Comparison of ENCODE assay signal across 21 cellular contexts in the genomic region with DNA sequence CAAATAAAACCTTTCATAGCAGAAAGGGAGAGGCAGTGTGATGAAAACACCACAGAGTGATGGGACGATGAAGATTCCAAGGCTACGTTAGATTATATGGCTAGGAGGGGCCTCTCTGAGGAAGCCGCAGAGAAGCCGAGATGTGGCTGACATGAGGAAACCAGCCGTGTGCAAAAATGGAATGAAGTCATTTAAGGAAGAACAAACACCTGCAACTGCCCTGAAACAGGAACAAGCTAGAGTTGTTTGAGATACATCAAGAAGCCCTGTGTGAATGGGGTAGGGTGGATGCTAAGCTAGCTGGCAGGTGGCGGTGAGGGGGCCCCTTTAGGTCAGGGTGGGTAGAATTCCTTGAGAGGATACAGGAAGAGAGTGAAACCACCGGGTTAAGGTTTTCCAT.
DNase-seq lines count a peak whose midpoint lies in the region; ATAC-seq, FAIRE-seq and TF ChIP-seq lines count a peak whose summit lies in the region.
"Had no signal": no experiment of that assay in that cellular context is flagged by ENCODE, and none has a peak within 500 bp of the region (broad histone marks: within the 10 kb centered on the region; RNA-seq: fewer than 3 reads in every experiment).

No MANE protein-coding gene starts in this region.

- POLR2A ChIA-PET in activated B cell treated with CpG ODN at 0.5 μM for 24 hours (lab: Charles Lee): interaction anchor here (0.9 to 1.8 kb wide), 4 partner anchors 9 to 130 kb away, joined by 3 to 10 read pairs (median 4); a partner anchor contains a TSS
- POLR2A ChIA-PET in HepG2 (lab: Yijun Ruan, JAX): no interaction called here

- intact Hi-C loops in activated naive CD4-positive, alpha-beta T cell treated with anti-CD3 and anti-CD28 coated beads for 36 hours (cut with micrococcal nuclease): loop anchor here (2.0 kb wide), 1 partner anchor 25 kb away; no protein-coding TSS in a partner anchor
- intact Hi-C loops in activated B cell treated with CpG ODN at 0.5 μM for 24 hours (cut with micrococcal nuclease) (loop anchor here (5.0 to 10.0 kb wide), 2 partner anchors 99 to 127 kb away; no protein-coding TSS in a partner anchor), HepG2 (cut with micrococcal nuclease; ENCODE audit: unreplicated experiment) (no loop called here)

- TF ChIP-seq POLR2A in HepG2 (IDR thresholded peaks at IDR 0.05; ENCODE audit: insufficient read depth in 1 of 2, low read depth in 2 of 2, low read length in 2 of 2): no peak

- no TSS peak for BruUV-seq in HepG2 (replicated peaks; lab: Mats Ljungman, UMichigan)

- peak overlapping the region; percentile 56 for H3K27ac ChIP-seq in thymus (ENCODE audit: low read depth)
- no peak overlapping the region for H3K27ac ChIP-seq in HepG2 (ENCODE audit: extremely low read length, insufficient read depth, low read length)
- H3K27ac ChIP-seq: colonic mucosa, parathyroid adenoma, skin epidermis had no signal

- no peaks in the 10 kb centered on the region for H3K36me3 Mint-ChIP-seq in activated naive CD4-positive, alpha-beta T cell treated with anti-CD3 and anti-CD28 coated beads for 36 hours (ENCODE audit: low read depth)
- peaks cover 0 to 16% of the 10 kb centered on the region in 2 donors for H3K36me3 Mint-ChIP-seq in activated naive CD4-positive, alpha-beta T cell treated with anti-CD3 and anti-CD28 coated beads, Interleukin-2, amount 50 U/mL, for 72 hours
- no peaks in the 10 kb centered on the region for H3K36me3 Mint-ChIP-seq in activated B cell treated with CpG ODN at 0.5 μM for 24 hours (ENCODE audit: low read depth)
- H3K36me3 Mint-ChIP-seq: T-cell had no signal

- H3K27me3 Mint-ChIP-seq in activated naive CD4-positive, alpha-beta T cell treated with anti-CD3 and anti-CD28 coated beads for 36 hours (ENCODE audit: low read depth): peaks cover 5% of the 10 kb centered on the region
- H3K27me3 Mint-ChIP-seq in activated B cell treated with CpG ODN at 0.5 μM for 24 hours: no peaks in the 10 kb centered on the region

- H3K27ac Mint-ChIP-seq in activated naive CD4-positive, alpha-beta T cell treated with anti-CD3 and anti-CD28 coated beads for 36 hours: no peak overlapping the region
- peak overlapping the region in 1 of 2 donors; percentile 3 for H3K27ac Mint-ChIP-seq in activated naive CD4-positive, alpha-beta T cell treated with anti-CD3 and anti-CD28 coated beads, Interleukin-2, amount 50 U/mL, for 72 hours
- peak overlapping the region; percentile 69 for H3K27ac Mint-ChIP-seq in activated B cell treated with CpG ODN at 0.5 μM for 24 hours
- H3K27ac Mint-ChIP-seq: activated T-helper 1 cell treated with anti-CD3 and anti-CD28 coated beads, Interleukin-12 subunit alpha, Interleukin-12 subunit beta, Interleukin-2, Interleukin-4 antibody, amounts not matched to agents 30 ng/mL and 10 ng/mL and 1 ng/mL, durations not matched to agents 14 hours and 24 hours and 36 hours; stimulated activated naive CD8-positive, alpha-beta T cell treated with anti-CD3 and anti-CD28 coated beads, Interleukin-15, Interleukin-2, amounts not matched to agents 100 ng/mL and 50 ng/mL, for 24 hours; T-cell had no signal

- no peak overlapping the region for H3K4me3 Mint-ChIP-seq in activated naive CD4-positive, alpha-beta T cell treated with anti-CD3 and anti-CD28 coated beads for 36 hours
- peak overlapping the region; percentile 53 for H3K4me3 Mint-ChIP-seq in activated B cell treated with CpG ODN at 0.5 μM for 24 hours
- H3K4me3 Mint-ChIP-seq: activated T-helper 1 cell treated with anti-CD3 and anti-CD28 coated beads, Interleukin-12 subunit alpha, Interleukin-12 subunit beta, Interleukin-2, Interleukin-4 antibody, amounts not matched to agents 30 ng/mL and 10 ng/mL and 1 ng/mL, durations not matched to agents 14 hours and 24 hours and 36 hours; stimulated activated naive CD8-positive, alpha-beta T cell treated with anti-CD3 and anti-CD28 coated beads, Interleukin-15, Interleukin-2, amounts not matched to agents 100 ng/mL and 50 ng/mL, for 24 hours; T-cell had no signal

- in situ Hi-C loops in KBM-7 (cut with MboI; ENCODE audit: low pct_unique_long_range_greater_than_20kb, low sequenced_read_pairs) (no loop called here), HepG2 (cut with HindIII; ENCODE audit: extremely low pct_ligation_motif_present, low pct_unique_long_range_greater_than_20kb) (no loop called here)

- H3K27me3 ChIP-seq in thymus (ENCODE audit: control insufficient read depth, insufficient read depth) (no peaks in the 10 kb centered on the region), HepG2 (ENCODE audit: control insufficient read depth in 1 of 2, insufficient read depth in 2 of 2, low read length in 2 of 2) (peaks cover 0 to 28% of the 10 kb centered on the region in 2 experiments; a peak in 3 of 5 replicates)
- H3K27me3 ChIP-seq: colonic mucosa had no signal

- no peak overlapping the region for H3K4me3 ChIP-seq in thymus (ENCODE audit: low read length)
- no peak overlapping the region for H3K4me3 ChIP-seq in HepG2 (replicated peaks in 1 of 3; ENCODE audit: insufficient read depth in 1 of 3, low read depth in 2 of 3, low read length in 3 of 3)
- H3K4me3 ChIP-seq: colonic mucosa, skin epidermis had no signal

- TF ChIP-seq EP300 in HepG2 (IDR thresholded peaks at IDR 0.05; ENCODE audit: low read depth in 2 of 2, low read length in 2 of 2) (no peak), HepG2 (CRISPR knock-in tag; IDR thresholded peaks at IDR 0.05; ENCODE audit: borderline replicate concordance) (no peak)

- TF ChIP-seq CTCF in activated B cell treated with CpG ODN at 0.5 μM for 24 hours (IDR thresholded peaks at IDR 0.05) (no peak), HepG2 (CRISPR knock-in tag; IDR thresholded peaks at IDR 0.05) (no peak)

- CTCF ChIA-PET in activated naive CD4-positive, alpha-beta T cell treated with anti-CD3 and anti-CD28 coated beads for 36 hours (lab: Charles Lee): no interaction called here
- CTCF ChIA-PET in activated B cell treated with CpG ODN at 0.5 μM for 24 hours (lab: Charles Lee) (no interaction called here), HepG2 (lab: Yijun Ruan, JAX; ENCODE audit: low intra/inter-chr PET ratio, low total read pairs) (no interaction called here)

- WGBS in thymus: 5% methylated on average over 7 of the region's 7 CpGs
- 36% methylated on average over 7 of the region's 7 CpGs for WGBS in HepG2 (ENCODE audit: low lambda C conversion rate)

- no peak for ATAC-seq in activated naive CD4-positive, alpha-beta T cell treated with anti-CD3 and anti-CD28 coated beads, Interleukin-2, amount 50 U/mL, for 72 hours
- peak; percentile 84 for ATAC-seq in activated B cell treated with CpG ODN at 0.5 μM for 24 hours (ENCODE audit: low read depth)
- ATAC-seq in HepG2: no peak
- ATAC-seq in GM18520 (IDR thresholded peaks at IDR 0.05; ENCODE audit: unreplicated experiment): no peak
- ATAC-seq: Panc1 had no signal

- H4K20me1 ChIP-seq in HepG2 (ENCODE audit: insufficient read depth, low read length): no peaks in the 10 kb centered on the region

- no peaks in the 10 kb centered on the region for H3K9me3 ChIP-seq in thymus (ENCODE audit: control insufficient read depth)
- no peaks in the 10 kb centered on the region for H3K9me3 ChIP-seq in HepG2 (ENCODE audit: low read length)
- H3K9me3 ChIP-seq: colonic mucosa had no signal

- DNase-seq in activated naive CD4-positive, alpha-beta T cell treated with anti-CD3 and anti-CD28 coated beads for 36 hours: peak; percentile 12
- DNase-seq in activated naive CD4-positive, alpha-beta T cell treated with anti-CD3 and anti-CD28 coated beads, Interleukin-2, amount 50 U/mL, for 72 hours (ENCODE audit: low spot score in 2 of 2): no peak
- DNase-seq in KBM-7: peak; percentile 44
- DNase-seq in activated B cell treated with CpG ODN at 0.5 μM for 24 hours: no peak
- no peak for DNase-seq in HepG2 (ENCODE audit: low spot score)
- no peak for DNase-seq in NCI-H226
- DNase-seq: activated CD4-positive, alpha-beta T cell treated with anti-CD3 and anti-CD28 coated beads, Interleukin-2, amount 50 U/mL, for 1 hour; colonic mucosa; glutamatergic neuron; NCI-H1105 treated with DMSO at 0.1 percent for 48 hours had no signal

- no peak overlapping the region for H3K9ac ChIP-seq in HepG2 (ENCODE audit: insufficient read depth, low read depth, low read length)
- H3K9ac ChIP-seq: parathyroid adenoma had no signal

- no peaks in the 10 kb centered on the region for H3K79me2 ChIP-seq in HepG2 (ENCODE audit: insufficient read depth, low read length)
- H3K79me2 ChIP-seq: parathyroid adenoma had no signal

- no peak overlapping the region for H2AFZ ChIP-seq in HepG2 (ENCODE audit: low read length)
- H2AFZ ChIP-seq: parathyroid adenoma had no signal

- no peaks in the 10 kb centered on the region for H3K9me3 Mint-ChIP-seq in activated naive CD4-positive, alpha-beta T cell treated with anti-CD3 and anti-CD28 coated beads for 36 hours
- H3K9me3 Mint-ChIP-seq in activated naive CD4-positive, alpha-beta T cell treated with anti-CD3 and anti-CD28 coated beads, Interleukin-2, amount 50 U/mL, for 72 hours: peaks cover 0 to 12% of the 10 kb centered on the region in 2 donors
- H3K9me3 Mint-ChIP-seq in activated B cell treated with CpG ODN at 0.5 μM for 24 hours: no peaks in the 10 kb centered on the region
- H3K9me3 Mint-ChIP-seq: activated T-helper 1 cell treated with anti-CD3 and anti-CD28 coated beads, Interleukin-12 subunit alpha, Interleukin-12 subunit beta, Interleukin-2, Interleukin-4 antibody, amounts not matched to agents 30 ng/mL and 10 ng/mL and 1 ng/mL, durations not matched to agents 14 hours and 24 hours and 36 hours; stimulated activated naive CD8-positive, alpha-beta T cell treated with anti-CD3 and anti-CD28 coated beads, Interleukin-15, Interleukin-2, amounts not matched to agents 100 ng/mL and 50 ng/mL, for 24 hours; T-cell had no signal

- no peak for TF ChIP-seq RAD21 in HepG2 (CRISPR knock-in tag; IDR thresholded peaks at IDR 0.05)

- no peak for FAIRE-seq in HepG2 (lab: Jason Lieb, UNC)
- FAIRE-seq: astrocyte, D721Med, islet of Langerhans had no signal

- no peak overlapping the region for H3K4me2 ChIP-seq in HepG2 (ENCODE audit: low read depth, low read length)

- H3K4me1 ChIP-seq in thymus (ENCODE audit: control insufficient read depth, insufficient read depth, low read length) (peaks cover 20% of the 10 kb centered on the region), HepG2 (ENCODE audit: insufficient read depth, low read length) (peaks cover 6% of the 10 kb centered on the region; the same call in 1 of the 2 replicates)
- H3K4me1 ChIP-seq: colonic mucosa, parathyroid adenoma had no signal

- H3K4me1 Mint-ChIP-seq in activated naive CD4-positive, alpha-beta T cell treated with anti-CD3 and anti-CD28 coated beads for 36 hours (ENCODE audit: low read depth): peaks cover 21% of the 10 kb centered on the region
- peaks cover 18% of the 10 kb centered on the region for H3K4me1 Mint-ChIP-seq in activated B cell treated with CpG ODN at 0.5 μM for 24 hours

- H3K36me3 ChIP-seq in thymus (ENCODE audit: control insufficient read depth, insufficient read depth): no peaks in the 10 kb centered on the region
- no peaks in the 10 kb centered on the region for H3K36me3 ChIP-seq in HepG2 (replicated peaks in 1 of 2; ENCODE audit: control insufficient read depth in 1 of 2, insufficient read depth in 2 of 2, low read length in 2 of 2)
- H3K36me3 ChIP-seq: colonic mucosa had no signal

TF ChIP-seq in HepG2, 621 proteins besides CTCF, POLR2A, EP300 and RAD21 (continues in another document):
- no peak for TF ChIP-seq MED8 (CRISPR knock-in tag; IDR thresholded peaks at IDR 0.05; ENCODE audit: insufficient replicate concordance)

Comparison
In these comparisons a context has a peak if more than half of its experiments do, and no peak if none do; other contexts are left out.
1. DNase-seq: peak in activated naive CD4-positive, alpha-beta T cell treated with anti-CD3 and anti-CD28 coated beads for 36 hours (single experiment) and KBM-7 (single experiment); none in activated naive CD4-positive, alpha-beta T cell treated with anti-CD3 and anti-CD28 coated beads, Interleukin-2, amount 50 U/mL, for 72 hours (0 of 2), activated B cell treated with CpG ODN at 0.5 μM for 24 hours (single experiment), HepG2 (single experiment) and NCI-H226 (single experiment).